In the genomic region with DNA sequence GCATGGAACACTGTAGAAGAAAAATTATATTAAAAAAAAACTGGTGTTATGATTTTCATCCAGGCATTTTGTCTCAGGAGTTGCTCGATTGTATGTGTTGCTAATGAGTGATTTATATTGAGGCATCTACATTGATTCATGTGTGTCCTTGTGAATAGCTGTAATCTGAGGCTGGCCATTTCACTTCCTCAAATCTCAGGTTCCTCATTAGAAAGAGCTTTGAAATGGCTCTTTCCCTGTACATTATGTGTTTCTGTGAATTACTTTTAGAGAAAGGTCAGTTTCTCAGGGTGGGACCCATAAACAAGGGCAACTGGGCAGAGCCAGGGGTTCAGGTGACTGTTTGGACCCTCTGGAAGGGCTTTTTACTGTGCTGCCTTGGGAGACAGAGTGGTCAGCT, we compare ENCODE assay signal across 9 cellular contexts. TPM values are rescaled to one million over a fixed set of nuclear protein-coding genes. Genes with fewer than 3 reads are reported as not detected.
A peak's percentile ranks its signal among the peaks of the same experiment; 100 is the strongest.
DNase-seq lines count a peak whose midpoint lies in the region; ATAC-seq and TF ChIP-seq lines count a peak whose summit lies in the region.
"Had no signal": no experiment of that assay in that cellular context is flagged by ENCODE, and none has a peak within 500 bp of the region (broad histone marks: within the 10 kb centered on the region; RNA-seq: fewer than 3 reads in every experiment).

No MANE protein-coding gene starts in this region.

- H3K4me3 ChIP-seq in gastroesophageal sphincter, result no peak overlapping the region
- H3K4me3 ChIP-seq: body of pancreas had no signal

- TF ChIP-seq EP300 in gastroesophageal sphincter (IDR thresholded peaks at IDR 0.05), result no peak

- H3K36me3 Mint-ChIP-seq in T-helper 17 cell (ENCODE audit: low read depth), result peaks cover 6% of the 10 kb centered on the region
- peaks cover 4% of the 10 kb centered on the region for H3K36me3 Mint-ChIP-seq in memory B cell

- peaks cover 3% of the 10 kb centered on the region for H3K27me3 ChIP-seq in gastroesophageal sphincter
- H3K27me3 ChIP-seq: body of pancreas had no signal

- TF ChIP-seq CTCF in GM10266 (IDR thresholded peaks at IDR 0.05; ENCODE audit: control insufficient read depth, insufficient read depth, low read depth, missing control alignments) (no peak), gastroesophageal sphincter (IDR thresholded peaks at IDR 0.05) (no peak)

- H3K4me3 Mint-ChIP-seq in T-helper 17 cell (peak overlapping the region; percentile 100), memory B cell (no peak overlapping the region)

- no peak overlapping the region for H3K27ac ChIP-seq in gastroesophageal sphincter
- H3K27ac ChIP-seq: body of pancreas had no signal

- H3K9me3 ChIP-seq in T-helper 17 cell (ENCODE audit: control insufficient read depth, low read length, poor library complexity, severe bottlenecking), result no peaks in the 10 kb centered on the region
- H3K9me3 ChIP-seq in gastroesophageal sphincter, result no peaks in the 10 kb centered on the region
- H3K9me3 ChIP-seq: body of pancreas had no signal

- no peaks in the 10 kb centered on the region for H3K9me3 Mint-ChIP-seq in memory B cell

- DNase-seq in GM10266 (ENCODE audit: extremely low spot score) (peak; percentile 49), T-helper 17 cell (no peak), memory B cell (ENCODE audit: low spot score in 2 of 2) (peak in 1 of 2 donors; percentile 11), foreskin melanocyte (no peak)
- DNase-seq: body of pancreas, IMR-90 had no signal

- H3K4me1 ChIP-seq in gastroesophageal sphincter, result peaks cover 0 to 15% (median 3%) of the 10 kb centered on the region in 3 donors

- ATAC-seq in GM21723 (IDR thresholded peaks at IDR 0.05; ENCODE audit: unreplicated experiment), result peak; percentile 34
- no peak for ATAC-seq in T-helper 17 cell
- ATAC-seq in memory B cell (ENCODE audit: low read depth), result peak; percentile 49
- ATAC-seq in GM18870 (IDR thresholded peaks at IDR 0.05; ENCODE audit: unreplicated experiment), result no peak
- ATAC-seq in gastroesophageal sphincter, result no peak
- ATAC-seq: body of pancreas had no signal

- WGBS in gastroesophageal sphincter (ENCODE audit: low coverage in 1 of 2), 2 donors, result 33 to 59% methylated on average over 1 of the region's 1 CpG

- H3K4me1 Mint-ChIP-seq in T-helper 17 cell, result peaks cover 38% of the 10 kb centered on the region
- H3K4me1 Mint-ChIP-seq in memory B cell, result peaks cover 30% of the 10 kb centered on the region

- no peaks in the 10 kb centered on the region for H3K27me3 Mint-ChIP-seq in T-helper 17 cell
- H3K27me3 Mint-ChIP-seq in memory B cell, result no peaks in the 10 kb centered on the region

- TF ChIP-seq POLR2A in gastroesophageal sphincter (IDR thresholded peaks at IDR 0.05), result no peak

- H3K36me3 ChIP-seq in gastroesophageal sphincter, result no peaks in the 10 kb centered on the region

- H3K27ac Mint-ChIP-seq in T-helper 17 cell, result peak overlapping the region; percentile 99
- H3K27ac Mint-ChIP-seq in memory B cell, result no peak overlapping the region

RNA-seq across cellular contexts. Expression of a gene that starts 2.4 kb away (rescaled TPM):
- total RNA-seq in T-helper 17 cell (10 to 100 TPM; 17.4 to 31.7 TPM), gastroesophageal sphincter (10 to 100 TPM in 1 of 4 donors, 1 to 10 TPM in 3; 2.1 to 14.9 (median 5.0) TPM)

RNA-seq across cellular contexts. Expression of a gene that starts 46.6 kb away (rescaled TPM):
- under 1 TPM; 0.60 to 0.99 TPM for total RNA-seq in T-helper 17 cell
- 10 to 100 TPM in 1 of 4 donors, 1 to 10 TPM in 3; 7.1 to 22.6 (median 8.1) TPM for total RNA-seq in gastroesophageal sphincter

Comparison
In these comparisons a context has a peak if more than half of its experiments do, and no peak if none do; other contexts are left out.
1. ATAC-seq: peak in GM21723 (single experiment) and memory B cell (single experiment); none in T-helper 17 cell (single experiment), GM18870 (single experiment) and gastroesophageal sphincter (single experiment).
2. RNA of a gene that starts 46.6 kb away (total RNA-seq): 7.1 to 22.6 TPM in gastroesophageal sphincter; 0.60 to 0.99 TPM in T-helper 17 cell; every median in the first group is over 4 times any median in the second.